Comparison of ENCODE assay signal across 11 cellular contexts in the genomic region with DNA sequence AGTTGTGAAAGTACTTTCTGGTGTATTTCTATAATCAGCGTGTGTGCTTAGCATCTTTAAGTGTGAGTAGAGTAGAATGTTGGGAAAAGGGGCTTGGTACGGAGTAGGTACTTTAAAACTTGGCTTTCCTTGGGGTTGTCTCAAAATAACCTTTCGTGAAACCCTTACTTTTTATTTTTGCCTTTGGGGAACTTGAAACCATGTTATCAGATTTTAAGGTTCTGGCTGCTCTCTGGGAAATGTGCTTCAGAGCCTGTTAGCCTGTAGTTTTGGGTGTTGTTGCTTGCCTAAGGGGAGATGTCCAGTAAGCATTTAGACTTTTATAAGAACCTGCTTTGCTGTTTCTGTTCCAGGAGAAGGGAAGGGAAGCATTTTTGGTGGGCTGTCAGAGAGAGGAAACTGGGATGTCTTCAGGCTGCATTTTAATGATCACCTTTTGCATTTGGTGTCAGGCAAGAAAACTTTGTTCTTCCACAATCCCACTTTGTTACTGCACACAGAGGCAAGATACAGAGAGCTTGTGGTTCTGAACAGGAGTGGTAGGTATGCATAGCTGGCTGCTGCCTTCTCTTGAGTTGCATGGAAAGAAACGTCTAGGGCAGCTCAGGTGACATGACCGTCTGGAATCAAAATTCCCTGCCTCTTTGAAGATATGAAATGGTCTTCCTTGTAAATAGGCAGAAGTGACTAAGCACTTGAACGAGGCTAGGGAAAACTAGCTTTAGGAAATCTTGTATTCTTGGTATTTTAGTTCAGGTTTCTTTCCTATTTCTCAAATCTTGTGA. TPM values are rescaled to one million over a fixed set of nuclear protein-coding genes. Genes with fewer than 3 reads are reported as not detected.
DNase-seq lines count a peak whose midpoint lies in the region; ATAC-seq, FAIRE-seq and TF ChIP-seq lines count a peak whose summit lies in the region.
"Had no signal": no experiment of that assay in that cellular context is flagged by ENCODE, and none has a peak within 500 bp of the region (broad histone marks: within the 10 kb centered on the region; RNA-seq: fewer than 3 reads in every experiment).

No MANE protein-coding gene starts in this region.

- TF ChIP-seq CTCF in fibroblast of mammary gland (conservative IDR thresholded peaks at IDR 0.05; ENCODE audit: control insufficient read depth, insufficient read depth, low read depth, low read length), result no peak

- 45 to 47% (median 47%) methylated on average over 6 of the region's 6 CpGs for WGBS in small intestine, 3 donors

- no peaks in the 10 kb centered on the region for H3K27me3 ChIP-seq in small intestine (ENCODE audit: control insufficient read depth in 2 of 2, insufficient read depth in 2 of 2, low read length in 2 of 2)

- no peaks in the 10 kb centered on the region for H3K36me3 Mint-ChIP-seq in T-cell

- DNase-seq in NOMO-1 treated with DMSO at 0.1 percent for 48 hours (lab: John Stamatoyannopoulos, UW; ENCODE audit: unreplicated experiment), result peak; percentile 8
- no peak for DNase-seq in NOMO-1 treated with dmso at 0.1 percent for 144 hours (lab: John Stamatoyannopoulos, UW; ENCODE audit: unreplicated experiment)
- no peak for DNase-seq in T-cell
- no peak for DNase-seq in fibroblast of mammary gland (ENCODE audit: low read depth)
- peak; percentile 12 for DNase-seq in small intestine
- no peak for DNase-seq in GF-D8 (lab: John Stamatoyannopoulos, UW)
- DNase-seq: AML-193 had no signal

- POLR2A ChIA-PET in T-cell (lab: Charles Lee), result interaction anchor here in 1 of 2 donors (0.6 kb wide), 1 partner anchor 14 kb away, joined by 4 read pairs; no protein-coding TSS in a partner anchor

- H3K4me3 Mint-ChIP-seq in T-cell, result peak overlapping the region; percentile 84 to 92 (median 89)

- H3K4me3 ChIP-seq in fibroblast of mammary gland (ENCODE audit: control insufficient read depth, low read depth, low read length) (peak overlapping the region; percentile 68), small intestine (ENCODE audit: low read depth in 1 of 2, low read length in 2 of 2) (peak overlapping the region in 1 of 2 donors; percentile 90)

- no peak for FAIRE-seq in small intestine (lab: Jason Lieb, UNC)
- FAIRE-seq: colon had no signal

- peak overlapping the region in 1 of 2 donors; percentile 39 for H3K27ac Mint-ChIP-seq in T-cell

- ATAC-seq in T-cell (replicated peaks in 1 of 4) (no peak), HG03469 (IDR thresholded peaks at IDR 0.05; ENCODE audit: unreplicated experiment) (no peak), HG02610 (IDR thresholded peaks at IDR 0.05; ENCODE audit: unreplicated experiment) (no peak)

- no peak overlapping the region for H3K27ac ChIP-seq in small intestine (ENCODE audit: low read depth in 1 of 2, low read length in 1 of 2)
- H3K27ac ChIP-seq: KMS-11 had no signal

- peaks cover 0 to 2% of the 10 kb centered on the region in 2 donors for H3K36me3 ChIP-seq in small intestine (ENCODE audit: control insufficient read depth in 2 of 2, insufficient read depth in 2 of 2, low read length in 2 of 2)

- H3K4me1 Mint-ChIP-seq in T-cell, result peaks cover 45 to 54% (median 48%) of the 10 kb centered on the region in 3 donors

- peaks cover 2 to 7% of the 10 kb centered on the region in 2 donors for H3K4me1 ChIP-seq in small intestine (ENCODE audit: control insufficient read depth in 2 of 2, insufficient read depth in 1 of 2, low read depth in 1 of 2, low read length in 1 of 2)

- no peaks in the 10 kb centered on the region for H3K9me3 Mint-ChIP-seq in T-cell

- no peaks in the 10 kb centered on the region for H3K9me3 ChIP-seq in small intestine (ENCODE audit: control insufficient read depth, low read depth)

- no peaks in the 10 kb centered on the region for H3K27me3 Mint-ChIP-seq in T-cell

- CTCF ChIA-PET in T-cell (lab: Charles Lee), result interaction anchor here in 1 of 2 donors (0.7 to 0.9 kb wide), 2 partner anchors 18 to 710 kb away, joined by 3 read pairs; no protein-coding TSS in a partner anchor

RNA-seq across cellular contexts. Expression of gene RABEP1, which starts 1.6 kb away (rescaled TPM):
- total RNA-seq in T-cell, result 10 to 100 TPM; 39.1 to 48.1 (median 47.7) TPM
- polyA plus RNA-seq in small intestine, result 10 to 100 TPM; 14.5 to 16.2 (median 15.8) TPM

RNA-seq across cellular contexts. Expression of gene SCIMP, which starts 49.1 kb away (rescaled TPM):
- 1 to 10 TPM in 3 of 5 donors, under 1 TPM in 2; 0.61 to 1.8 (median 1.2) TPM for total RNA-seq in T-cell
- 1 to 10 TPM in 2 of 3 donors, under 1 TPM in 1; 0.22 to 4.4 (median 2.2) TPM for polyA plus RNA-seq in small intestine

Comparison
In these comparisons a context has a peak if more than half of its experiments do, and no peak if none do; other contexts are left out.
1. DNase-seq: peak in NOMO-1 treated with DMSO at 0.1 percent for 48 hours (single experiment) and small intestine (single experiment); none in NOMO-1 treated with dmso at 0.1 percent for 144 hours (single experiment), T-cell (0 of 34), fibroblast of mammary gland (single experiment) and GF-D8 (single experiment).